In the genomic region with DNA sequence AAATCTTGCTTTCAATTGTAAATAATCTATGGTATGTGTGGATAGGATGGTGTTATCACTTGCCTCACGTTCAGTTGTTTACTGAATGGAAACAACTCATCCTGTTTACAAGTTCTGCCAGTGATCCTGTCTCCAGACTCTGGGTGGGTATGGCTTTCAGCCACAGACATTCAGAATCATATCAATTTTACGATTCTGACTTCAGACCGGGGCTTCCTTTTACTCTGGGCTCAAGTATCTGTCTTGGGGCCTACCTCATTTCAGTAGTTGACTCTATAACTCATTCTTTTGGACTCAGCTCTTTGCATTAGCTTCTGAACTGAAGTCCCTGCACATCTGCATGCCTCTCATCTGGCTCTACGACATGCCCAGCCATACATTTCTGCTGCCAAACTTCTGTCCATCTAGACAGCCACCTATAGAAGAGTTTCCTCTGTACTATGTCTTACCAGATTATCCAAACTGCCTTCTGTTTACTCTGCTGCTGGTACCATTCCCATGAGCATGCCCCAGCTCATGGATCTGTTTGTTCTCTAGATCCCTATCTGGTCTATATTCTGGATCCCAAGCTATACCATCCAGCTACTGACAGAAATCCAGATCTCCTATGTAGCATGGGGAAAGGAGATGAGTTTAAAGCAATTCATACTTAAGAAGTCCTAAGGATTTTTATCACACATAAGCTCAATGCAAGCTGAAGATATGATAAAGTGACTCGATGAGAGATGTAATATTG, we compare ENCODE assay signal across 14 cellular contexts. TPM values are rescaled to one million over a fixed set of nuclear protein-coding genes. Genes with fewer than 3 reads are reported as not detected.
DNase-seq lines count a peak whose midpoint lies in the region; ATAC-seq, FAIRE-seq and TF ChIP-seq lines count a peak whose summit lies in the region.
"Had no signal": no experiment of that assay in that cellular context is flagged by ENCODE, and none has a peak within 500 bp of the region (broad histone marks: within the 10 kb centered on the region; RNA-seq: fewer than 3 reads in every experiment).

No MANE protein-coding gene starts in this region.

- H3K27ac Mint-ChIP-seq in activated CD8-positive, alpha-beta memory T cell treated with anti-CD3 and anti-CD28 coated beads, Interleukin-2, amount 10 ng/mL, durations not matched to agents 7 days and 5 days: peak overlapping the region; percentile 95
- peak overlapping the region; percentile 97 for H3K27ac Mint-ChIP-seq in activated T-helper 2 cell treated with anti-CD3 and anti-CD28 coated beads, Interferon-gamma antibody, Interleukin-2, Interleukin-4, amounts not matched to agents 10 μg/mL and 5 μg/mL and 100 μg/mL, durations not matched to agents 14 hours and 24 hours and 36 hours
- H3K27ac Mint-ChIP-seq: GM23338 had no signal

- WGBS in smooth muscle cell (ENCODE audit: low lambda C conversion rate): 28% methylated on average over 5 of the region's 5 CpGs

- peaks cover 60% of the 10 kb centered on the region for H3K4me1 Mint-ChIP-seq in activated CD8-positive, alpha-beta memory T cell treated with anti-CD3 and anti-CD28 coated beads, Interleukin-2, amount 10 ng/mL, durations not matched to agents 7 days and 5 days
- H3K4me1 Mint-ChIP-seq in activated T-helper 2 cell treated with anti-CD3 and anti-CD28 coated beads, Interferon-gamma antibody, Interleukin-2, Interleukin-4, amounts not matched to agents 10 μg/mL and 5 μg/mL and 100 μg/mL, durations not matched to agents 14 hours and 24 hours and 36 hours (ENCODE audit: low read depth): peaks cover 56% of the 10 kb centered on the region

- no peaks in the 10 kb centered on the region for H3K36me3 ChIP-seq in smooth muscle cell (ENCODE audit: low read depth)

- peak; percentile 48 for ATAC-seq in activated CD8-positive, alpha-beta memory T cell treated with anti-CD3 and anti-CD28 coated beads, Interleukin-2, amount 10 ng/mL, durations not matched to agents 7 days and 5 days
- ATAC-seq in HG03097 (IDR thresholded peaks at IDR 0.05; ENCODE audit: low FRiP score, unreplicated experiment) (peak; percentile 29), HG03025 (IDR thresholded peaks at IDR 0.05; ENCODE audit: low FRiP score, unreplicated experiment) (no peak), GM19452 (IDR thresholded peaks at IDR 0.05; ENCODE audit: unreplicated experiment) (no peak)
- ATAC-seq: GM23338, left lobe of liver had no signal

- peaks cover 40% of the 10 kb centered on the region for H4K20me1 ChIP-seq in smooth muscle cell (ENCODE audit: low read depth)

- intact Hi-C loops in activated T-helper 2 cell treated with anti-CD3 and anti-CD28 coated beads, Interferon-gamma antibody, Interleukin-2, Interleukin-4, amounts not matched to agents 10 μg/mL and 5 μg/mL and 100 μg/mL, durations not matched to agents 14 hours and 24 hours and 36 hours (cut with micrococcal nuclease): loop anchor here (1.0 kb wide), 10 partner anchors 7 to 197 kb away; no protein-coding TSS in a partner anchor

- FAIRE-seq in GM12891 (lab: Jason Lieb, UNC): no peak
- FAIRE-seq: urothelium cell line had no signal

- no peaks in the 10 kb centered on the region for H3K9me3 Mint-ChIP-seq in activated CD8-positive, alpha-beta memory T cell treated with anti-CD3 and anti-CD28 coated beads, Interleukin-2, amount 10 ng/mL, durations not matched to agents 7 days and 5 days (ENCODE audit: low read depth)
- H3K9me3 Mint-ChIP-seq in activated T-helper 2 cell treated with anti-CD3 and anti-CD28 coated beads, Interferon-gamma antibody, Interleukin-2, Interleukin-4, amounts not matched to agents 10 μg/mL and 5 μg/mL and 100 μg/mL, durations not matched to agents 14 hours and 24 hours and 36 hours: no peaks in the 10 kb centered on the region
- H3K9me3 Mint-ChIP-seq: GM23338 had no signal

- H3K27me3 Mint-ChIP-seq in activated CD8-positive, alpha-beta memory T cell treated with anti-CD3 and anti-CD28 coated beads, Interleukin-2, amount 10 ng/mL, durations not matched to agents 7 days and 5 days: no peaks in the 10 kb centered on the region
- no peaks in the 10 kb centered on the region for H3K27me3 Mint-ChIP-seq in activated T-helper 2 cell treated with anti-CD3 and anti-CD28 coated beads, Interferon-gamma antibody, Interleukin-2, Interleukin-4, amounts not matched to agents 10 μg/mL and 5 μg/mL and 100 μg/mL, durations not matched to agents 14 hours and 24 hours and 36 hours (ENCODE audit: low read depth)

- H3F3A ChIP-seq in smooth muscle cell (ENCODE audit: low read depth): peaks cover 5% of the 10 kb centered on the region

- H3K4me1 ChIP-seq in smooth muscle cell (ENCODE audit: low read depth): peaks cover 21% of the 10 kb centered on the region

- TF ChIP-seq CTCF in smooth muscle cell (IDR thresholded peaks at IDR 0.05; ENCODE audit: borderline replicate concordance, insufficient read depth, poor library complexity, severe bottlenecking): no peak

- H3K9me3 ChIP-seq in smooth muscle cell (replicated peaks; ENCODE audit: low read depth): no peaks in the 10 kb centered on the region

- CTCF ChIA-PET in activated CD8-positive, alpha-beta memory T cell treated with anti-CD3 and anti-CD28 coated beads, Interleukin-2, amount 10 ng/mL, durations not matched to agents 7 days and 5 days (lab: Charles Lee): interaction anchor here (0.6 to 2.5 kb wide), 15 partner anchors 12 to 190 kb away, joined by 3 to 9 read pairs (median 4); no protein-coding TSS in a partner anchor

- no peak overlapping the region for H3K9ac ChIP-seq in smooth muscle cell (ENCODE audit: low read depth)

- DNase-seq in activated CD8-positive, alpha-beta memory T cell treated with anti-CD3 and anti-CD28 coated beads, Interleukin-2, amount 10 ng/mL, durations not matched to agents 7 days and 5 days: peak; percentile 82
- DNase-seq in activated CD8-positive, alpha-beta memory T cell treated with anti-CD3 and anti-CD28 coated beads, Interleukin-2, amount 50 U/mL, for 48 hours: no peak
- DNase-seq in activated T-helper 2 cell treated with anti-CD3 and anti-CD28 coated beads, Interferon-gamma antibody, Interleukin-2, Interleukin-4, amounts not matched to agents 10 μg/mL and 5 μg/mL and 100 μg/mL, durations not matched to agents 14 hours and 24 hours and 36 hours (ENCODE audit: low spot score): peak; percentile 29
- DNase-seq in smooth muscle cell (lab: John Stamatoyannopoulos, UW; ENCODE audit: unreplicated experiment): no peak
- no peak for DNase-seq in GM12891 (ENCODE audit: insufficient read length, low spot score)
- DNase-seq: activated effector memory CD4-positive, alpha-beta T cell treated with anti-CD3 and anti-CD28 coated beads, Interleukin-2, amount 50 U/mL, for 16 hours; Calu3; GF-D8 had no signal

- H3K27me3 ChIP-seq in smooth muscle cell (ENCODE audit: low read depth): no peaks in the 10 kb centered on the region

- no peak overlapping the region for H3K4me3 ChIP-seq in smooth muscle cell
- H3K4me3 ChIP-seq: GM23338 had no signal

- H3K27ac ChIP-seq in smooth muscle cell (ENCODE audit: low read depth): no peak overlapping the region

- H3K36me3 Mint-ChIP-seq in activated CD8-positive, alpha-beta memory T cell treated with anti-CD3 and anti-CD28 coated beads, Interleukin-2, amount 10 ng/mL, durations not matched to agents 7 days and 5 days: peaks cover 30% of the 10 kb centered on the region
- H3K36me3 Mint-ChIP-seq in activated T-helper 2 cell treated with anti-CD3 and anti-CD28 coated beads, Interferon-gamma antibody, Interleukin-2, Interleukin-4, amounts not matched to agents 10 μg/mL and 5 μg/mL and 100 μg/mL, durations not matched to agents 14 hours and 24 hours and 36 hours (ENCODE audit: low read depth): peaks cover 50% of the 10 kb centered on the region

- H3K4me3 Mint-ChIP-seq in activated CD8-positive, alpha-beta memory T cell treated with anti-CD3 and anti-CD28 coated beads, Interleukin-2, amount 10 ng/mL, durations not matched to agents 7 days and 5 days: peak overlapping the region; percentile 32
- H3K4me3 Mint-ChIP-seq in activated T-helper 2 cell treated with anti-CD3 and anti-CD28 coated beads, Interferon-gamma antibody, Interleukin-2, Interleukin-4, amounts not matched to agents 10 μg/mL and 5 μg/mL and 100 μg/mL, durations not matched to agents 14 hours and 24 hours and 36 hours (ENCODE audit: low read depth): peak overlapping the region; percentile 38
- H3K4me3 Mint-ChIP-seq: GM23338 had no signal

- peak overlapping the region; percentile 21 for H3K4me2 ChIP-seq in smooth muscle cell
- H3K4me2 ChIP-seq: GM23338 had no signal

- H2AFZ ChIP-seq in smooth muscle cell (ENCODE audit: low read depth): no peak overlapping the region
- H2AFZ ChIP-seq: GM23338 had no signal

- H3K79me2 ChIP-seq in smooth muscle cell (ENCODE audit: low read depth): peaks cover 57% of the 10 kb centered on the region

- no peak for TF ChIP-seq POLR2A in GM12891 (IDR thresholded peaks at IDR 0.05; ENCODE audit: low read depth, low read length)

TF ChIP-seq in GM12891, 5 proteins besides CTCF, POLR2A, EP300 and RAD21:
- TF ChIP-seq POLR2AphosphoS5 (IDR thresholded peaks at IDR 0.05; ENCODE audit: low read depth, low read length) (no peak), PAX5 (IDR thresholded peaks at IDR 0.05; ENCODE audit: insufficient read depth, low read length, severe bottlenecking) (no peak), POU2F2 (IDR thresholded peaks at IDR 0.05; ENCODE audit: low read depth, low read length) (no peak), TAF1 (IDR thresholded peaks at IDR 0.05; ENCODE audit: low read depth, low read length) (no peak), SPI1 (IDR thresholded peaks at IDR 0.05; ENCODE audit: low read depth, low read length) (no peak)

RNA-seq across cellular contexts. Expression of gene FYN, which starts 34.3 kb away (rescaled TPM):
- total RNA-seq in activated CD8-positive, alpha-beta memory T cell treated with anti-CD3 and anti-CD28 coated beads, Interleukin-2, amount 10 ng/mL, durations not matched to agents 7 days and 5 days: 100 to 1,000 TPM; 266 to 323 TPM
- total RNA-seq in activated T-helper 2 cell treated with anti-CD3 and anti-CD28 coated beads, Interferon-gamma antibody, Interleukin-2, Interleukin-4, amounts not matched to agents 10 μg/mL and 5 μg/mL and 100 μg/mL, durations not matched to agents 14 hours and 24 hours and 36 hours: 359 TPM in 2 replicates
- 110 and 120 TPM in 2 replicates for total RNA-seq in smooth muscle cell
- polyA plus RNA-seq in smooth muscle cell: 138 and 140 TPM in 2 replicates
- polyA plus RNA-seq in GM12891 (2012; ENCODE audit: low read depth, missing spikeins): 15.3 TPM

Comparison
In these comparisons a context has a peak if more than half of its experiments do, and no peak if none do; other contexts are left out.
1. DNase-seq: peak in activated CD8-positive, alpha-beta memory T cell treated with anti-CD3 and anti-CD28 coated beads, Interleukin-2, amount 10 ng/mL, durations not matched to agents 7 days and 5 days (single experiment) and activated T-helper 2 cell treated with anti-CD3 and anti-CD28 coated beads, Interferon-gamma antibody, Interleukin-2, Interleukin-4, amounts not matched to agents 10 μg/mL and 5 μg/mL and 100 μg/mL, durations not matched to agents 14 hours and 24 hours and 36 hours (single experiment); none in activated CD8-positive, alpha-beta memory T cell treated with anti-CD3 and anti-CD28 coated beads, Interleukin-2, amount 50 U/mL, for 48 hours (single experiment), smooth muscle cell (single experiment) and GM12891 (single experiment).
2. ATAC-seq: peak in activated CD8-positive, alpha-beta memory T cell treated with anti-CD3 and anti-CD28 coated beads, Interleukin-2, amount 10 ng/mL, durations not matched to agents 7 days and 5 days (single experiment) and HG03097 (single experiment); none in HG03025 (single experiment) and GM19452 (single experiment).